Comparison of ENCODE assay signal across 18 cellular contexts in genomic region chr4:117327491-117327890, GRCh38.
"Had no signal": no experiment of that assay in that cellular context is flagged by ENCODE, and none has a peak within 500 bp of the region (broad histone marks: within the 10 kb centered on the region; RNA-seq: fewer than 3 reads in every experiment).

No MANE protein-coding gene starts in this region.

- H3K4me1 ChIP-seq: adrenal gland, lower lobe of right lung, prostate gland had no signal

- H3K27ac Mint-ChIP-seq: brain; endodermal cell; naive thymus-derived CD8-positive, alpha-beta T cell; T-helper 2 cell treated with Interferon-gamma antibody and Interleukin-4, amounts not matched to agents 5 μg/mL and 100 μg/mL, for 36 hours; type B pancreatic cell had no signal

- H3K4me1 Mint-ChIP-seq: naive thymus-derived CD8-positive, alpha-beta T cell had no signal

- H3K36me3 Mint-ChIP-seq: brain; naive thymus-derived CD8-positive, alpha-beta T cell; type B pancreatic cell had no signal

- H3K9me3 Mint-ChIP-seq: T-helper 2 cell treated with Interferon-gamma antibody and Interleukin-4, amounts not matched to agents 5 μg/mL and 100 μg/mL, for 36 hours had no signal

- H3K4me3 ChIP-seq: adrenal gland, lower lobe of right lung, prostate gland had no signal

- H3K36me3 ChIP-seq: adrenal gland, lower lobe of right lung, prostate gland had no signal

- H3K27me3 ChIP-seq: adrenal gland had no signal

- H3K9me3 ChIP-seq: adrenal gland, lower lobe of right lung, prostate gland had no signal

- H3K27ac ChIP-seq: adrenal gland, lower lobe of right lung, prostate gland had no signal

- H3K4me3 Mint-ChIP-seq: brain; endodermal cell; naive thymus-derived CD8-positive, alpha-beta T cell; T-helper 2 cell treated with Interferon-gamma antibody and Interleukin-4, amounts not matched to agents 5 μg/mL and 100 μg/mL, for 36 hours; type B pancreatic cell had no signal

- DNase-seq: activated CD4-positive, alpha-beta T cell treated with anti-CD3 and anti-CD28 coated beads, Interleukin-2, amount 50 U/mL, for 4 hours; activated naive CD4-positive, alpha-beta T cell treated with anti-CD3 and anti-CD28 coated beads, Interleukin-2, amount 50 U/mL, for 16 hours; activated T-cell treated with anti-CD3 and anti-CD28 coated beads, Interleukin-2, amount 50 U/mL, for 1 hour; adrenal gland; endodermal cell; kidney; lower lobe of right lung; naive thymus-derived CD8-positive, alpha-beta T cell; nucleus accumbens; stimulated activated CD4-positive, alpha-beta T cell treated with anti-CD3 and anti-CD28 coated beads, Interleukin-12 subunit alpha, Interleukin-12 subunit beta, amount 100 ng/mL, for 4 hours; stimulated activated naive CD4-positive, alpha-beta T cell; substantia nigra had no signal

- ATAC-seq: activated CD4-positive, CD25-positive, alpha-beta regulatory T cell treated with anti-CD3 and anti-CD28 coated beads, Interleukin-2, amount 50 U/mL, for 24 hours; lower lobe of right lung; naive thymus-derived CD8-positive, alpha-beta T cell; sciatic nerve had no signal

- H3K27me3 Mint-ChIP-seq: brain; naive thymus-derived CD8-positive, alpha-beta T cell; type B pancreatic cell had no signal
